23 cellular contexts compared by ENCODE assay signal in genomic region chr7:148058092-148058491, GRCh38.
A peak's percentile ranks its signal among the peaks of the same experiment; 100 is the strongest.
DNase-seq lines count a peak whose midpoint lies in the region; ATAC-seq lines count a peak whose summit lies in the region.
"Had no signal": no experiment of that assay in that cellular context is flagged by ENCODE, and none has a peak within 500 bp of the region (broad histone marks: within the 10 kb centered on the region; RNA-seq: fewer than 3 reads in every experiment).

No MANE protein-coding gene starts in this region.

- DNase-seq in NCI-H1417 (lab: John Stamatoyannopoulos, UW) (peak; percentile 26 to 78 (median 60)), NCI-H1417 treated with DMSO at 0.1 percent for 48 hours (lab: John Stamatoyannopoulos, UW) (no peak), NCI-H2107 treated with DMSO at 0.1 percent for 48 hours (lab: John Stamatoyannopoulos, UW; ENCODE audit: unreplicated experiment) (peak; percentile 93), NCI-H748 (lab: John Stamatoyannopoulos, UW; ENCODE audit: unreplicated experiment) (peak; percentile 98), activated gamma-delta T cell (lab: John Stamatoyannopoulos, UW) (no peak)
- DNase-seq in naive thymus-derived CD8-positive, alpha-beta T cell = no peak
- DNase-seq in effector memory CD4-positive, alpha-beta T cell = no peak
- DNase-seq: 8988T; activated CD4-positive, alpha-beta memory T cell treated with anti-CD3 and anti-CD28 coated beads, Interleukin-2, amount 10 ng/mL, durations not matched to agents 7 days and 5 days; activated naive CD4-positive, alpha-beta T cell treated with Interleukin-2 at 50 U/mL for 16 hours; Calu3; caudate nucleus; hypothalamus; kidney; naive B cell; pancreas; SJCRH30; stimulated activated naive CD4-positive, alpha-beta T cell; T-helper 2 cell; tibial artery had no signal

- no peak overlapping the region for H3K27ac ChIP-seq in effector memory CD4-positive, alpha-beta T cell (ENCODE audit: insufficient read depth, low read length, poor library complexity, severe bottlenecking)
- H3K27ac ChIP-seq: pancreas, SJCRH30, tibial artery had no signal

- no peaks in the 10 kb centered on the region for H3K9me3 ChIP-seq in effector memory CD4-positive, alpha-beta T cell (ENCODE audit: control insufficient read depth, low read length)
- H3K9me3 ChIP-seq: pancreas, tibial artery had no signal

- H3K27ac Mint-ChIP-seq in naive thymus-derived CD8-positive, alpha-beta T cell = no peak overlapping the region
- H3K27ac Mint-ChIP-seq: activated CD4-positive, alpha-beta memory T cell treated with anti-CD3 and anti-CD28 coated beads, Interleukin-2, amount 10 ng/mL, durations not matched to agents 7 days and 5 days; naive B cell had no signal

- no peak overlapping the region for H3K4me3 ChIP-seq in effector memory CD4-positive, alpha-beta T cell (ENCODE audit: insufficient read depth, low read depth, low read length, poor library complexity, severe bottlenecking)
- H3K4me3 ChIP-seq: GM12878, pancreas, SJCRH30, tibial artery had no signal

- H3K4me1 ChIP-seq in effector memory CD4-positive, alpha-beta T cell (ENCODE audit: control insufficient read depth, insufficient read depth, low read length, poor library complexity, severe bottlenecking) = no peaks in the 10 kb centered on the region
- H3K4me1 ChIP-seq: SJCRH30, tibial artery had no signal

- POLR2A ChIA-PET in naive thymus-derived CD8-positive, alpha-beta T cell (lab: Charles Lee) = no interaction called here

- H3K9me3 Mint-ChIP-seq in naive thymus-derived CD8-positive, alpha-beta T cell = peaks cover 0 to 1% (median 0%) of the 10 kb centered on the region in 9 donors
- H3K9me3 Mint-ChIP-seq: activated CD4-positive, alpha-beta memory T cell treated with anti-CD3 and anti-CD28 coated beads, Interleukin-2, amount 10 ng/mL, durations not matched to agents 7 days and 5 days; naive B cell had no signal

- H3K4me1 Mint-ChIP-seq in naive thymus-derived CD8-positive, alpha-beta T cell = peaks cover 0 to 3% (median 0%) of the 10 kb centered on the region in 4 donors
- H3K4me1 Mint-ChIP-seq: activated CD4-positive, alpha-beta memory T cell treated with anti-CD3 and anti-CD28 coated beads, Interleukin-2, amount 10 ng/mL, durations not matched to agents 7 days and 5 days had no signal

- H3K36me3 Mint-ChIP-seq in naive thymus-derived CD8-positive, alpha-beta T cell = no peaks in the 10 kb centered on the region
- H3K36me3 Mint-ChIP-seq: naive B cell had no signal

- H3K27me3 Mint-ChIP-seq in naive thymus-derived CD8-positive, alpha-beta T cell = peaks cover 0 to 2% (median 0%) of the 10 kb centered on the region in 5 donors
- H3K27me3 Mint-ChIP-seq: activated CD4-positive, alpha-beta memory T cell treated with anti-CD3 and anti-CD28 coated beads, Interleukin-2, amount 10 ng/mL, durations not matched to agents 7 days and 5 days; naive B cell had no signal

- no peak overlapping the region for H3K4me3 Mint-ChIP-seq in naive thymus-derived CD8-positive, alpha-beta T cell
- H3K4me3 Mint-ChIP-seq: activated CD4-positive, alpha-beta memory T cell treated with anti-CD3 and anti-CD28 coated beads, Interleukin-2, amount 10 ng/mL, durations not matched to agents 7 days and 5 days; naive B cell had no signal

- H3K27me3 ChIP-seq in effector memory CD4-positive, alpha-beta T cell (replicated peaks; ENCODE audit: control insufficient read depth, insufficient read depth, low read length, poor library complexity, severe bottlenecking) = no peaks in the 10 kb centered on the region
- H3K27me3 ChIP-seq: SJCRH30, tibial artery had no signal

- no peaks in the 10 kb centered on the region for H3K36me3 ChIP-seq in effector memory CD4-positive, alpha-beta T cell (ENCODE audit: control insufficient read depth, insufficient read depth, low read length)
- H3K36me3 ChIP-seq: pancreas, SJCRH30, tibial artery had no signal

- ATAC-seq in HG02973 (IDR thresholded peaks at IDR 0.05; ENCODE audit: unreplicated experiment) = no peak
- ATAC-seq in naive thymus-derived CD8-positive, alpha-beta T cell = no peak
- ATAC-seq: GM12878, sciatic nerve had no signal

Comparison
In these comparisons a context has a peak if more than half of its experiments do, and no peak if none do; other contexts are left out.
1. DNase-seq: peak in NCI-H1417 (3 of 3), NCI-H2107 treated with DMSO at 0.1 percent for 48 hours (single experiment) and NCI-H748 (single experiment); none in NCI-H1417 treated with DMSO at 0.1 percent for 48 hours (single experiment), activated gamma-delta T cell (single experiment), naive thymus-derived CD8-positive, alpha-beta T cell (0 of 10) and effector memory CD4-positive, alpha-beta T cell (0 of 3).